Comparison of ENCODE assay signal across 19 cellular contexts in the genomic region with DNA sequence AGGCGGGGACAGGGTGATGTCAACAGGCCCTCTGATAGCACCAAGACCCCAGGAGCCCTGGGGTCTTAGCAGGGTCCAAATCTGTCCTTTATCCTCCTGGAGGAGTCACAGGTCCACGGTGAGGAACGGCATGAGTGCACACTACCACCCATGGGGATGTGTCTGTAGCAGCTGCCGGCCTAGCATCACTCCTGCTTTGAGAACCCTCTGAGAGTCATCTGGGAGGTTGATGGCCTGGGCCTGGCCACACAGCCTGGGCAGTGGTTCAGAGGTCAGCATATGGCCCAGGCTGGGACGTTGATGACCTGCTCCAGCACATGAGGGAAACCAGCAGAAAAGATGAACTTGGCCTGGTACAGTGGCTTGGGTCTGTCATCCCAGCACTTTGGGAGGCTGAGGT. TPM values are rescaled to one million over a fixed set of nuclear protein-coding genes. Genes with fewer than 3 reads are reported as not detected.
DNase-seq lines count a peak whose midpoint lies in the region; ATAC-seq and TF ChIP-seq lines count a peak whose summit lies in the region.
"Had no signal": no experiment of that assay in that cellular context is flagged by ENCODE, and none has a peak within 500 bp of the region (broad histone marks: within the 10 kb centered on the region; RNA-seq: fewer than 3 reads in every experiment).

No MANE protein-coding gene starts in this region.

- H3K9me3 Mint-ChIP-seq in CD4-positive, alpha-beta T cell = no peaks in the 10 kb centered on the region
- H3K9me3 Mint-ChIP-seq in CD8-positive, alpha-beta memory T cell = no peaks in the 10 kb centered on the region
- no peaks in the 10 kb centered on the region for H3K9me3 Mint-ChIP-seq in nephron
- H3K9me3 Mint-ChIP-seq in activated T-cell treated with anti-CD3 and anti-CD28 coated beads, Interleukin-2, amount 50 U/mL, for 4 hours = no peaks in the 10 kb centered on the region
- H3K9me3 Mint-ChIP-seq: CD4-positive, alpha-beta memory T cell; IgD-negative memory B cell had no signal

- 83 to 97% methylated on average over 4 to 5 of the region's 5 CpGs for WGBS in tibial nerve, 2 donors

- no peak overlapping the region for H3K4me3 ChIP-seq in CD8-positive, alpha-beta memory T cell (ENCODE audit: low read length)
- H3K4me3 ChIP-seq in osteoblast (ENCODE audit: insufficient read depth, low read length) (no peak overlapping the region), tibial nerve (no peak overlapping the region), H7 (ENCODE audit: insufficient read depth, low read depth, low read length) (no peak overlapping the region)

- no peak overlapping the region for H3K27ac Mint-ChIP-seq in CD4-positive, alpha-beta T cell
- no peak overlapping the region for H3K27ac Mint-ChIP-seq in CD8-positive, alpha-beta memory T cell
- no peak overlapping the region for H3K27ac Mint-ChIP-seq in nephron
- H3K27ac Mint-ChIP-seq: GM23338, H9, IgD-negative memory B cell had no signal

- no peak overlapping the region for H2AFZ ChIP-seq in osteoblast (ENCODE audit: low read length)
- H2AFZ ChIP-seq: GM23338 had no signal

- ATAC-seq in CD4-positive, alpha-beta T cell (ENCODE audit: poor library complexity) = no peak
- ATAC-seq in activated T-cell treated with anti-CD3 and anti-CD28 coated beads, Interleukin-2, amount 50 U/mL, for 4 hours = no peak
- ATAC-seq: GM23338, HepG2 had no signal

- peaks cover 56% of the 10 kb centered on the region for H3K27me3 Mint-ChIP-seq in CD4-positive, alpha-beta T cell
- H3K27me3 Mint-ChIP-seq in CD8-positive, alpha-beta memory T cell = peaks cover 41 to 43% of the 10 kb centered on the region in 2 donors
- peaks cover 47% of the 10 kb centered on the region for H3K27me3 Mint-ChIP-seq in nephron (ENCODE audit: low read depth)
- H3K27me3 Mint-ChIP-seq in activated T-cell treated with anti-CD3 and anti-CD28 coated beads, Interleukin-2, amount 50 U/mL, for 4 hours (ENCODE audit: low read depth) = peaks cover 55% of the 10 kb centered on the region

- intact Hi-C loops in CD4-positive, alpha-beta T cell (cut with DNase I, micrococcal nuclease) = no loop called here

- peaks cover 18% of the 10 kb centered on the region for H4K20me1 ChIP-seq in osteoblast (ENCODE audit: insufficient read depth, low read length)

- DNase-seq in CD4-positive, alpha-beta T cell = no peak
- no peak for DNase-seq in CD8-positive, alpha-beta memory T cell
- peak; percentile 51 for DNase-seq in osteoblast (ENCODE audit: insufficient read length, low spot score, missing footprints)
- DNase-seq in tibial nerve (ENCODE audit: low spot score in 2 of 2) = no peak
- DNase-seq in activated T-cell treated with anti-CD3 and anti-CD28 coated beads, Interleukin-2, amount 50 U/mL, for 4 hours = no peak
- DNase-seq in H7 = no peak
- DNase-seq: ACHN; Caco-2; CD4-positive, alpha-beta memory T cell; DMS153; DMS79; GDM1; H9; KBM-7 had no signal

- no peak overlapping the region for H3K4me2 ChIP-seq in osteoblast (ENCODE audit: insufficient read depth, low read length)

- H3K79me2 ChIP-seq in osteoblast (ENCODE audit: insufficient read depth, low read length) = peaks cover 30% of the 10 kb centered on the region

- POLR2A ChIA-PET in CD4-positive, alpha-beta T cell (lab: Charles Lee) = no interaction called here
- POLR2A ChIA-PET in CD8-positive, alpha-beta memory T cell (lab: Charles Lee) = no interaction called here

- no peak for TF ChIP-seq EP300 in tibial nerve (IDR thresholded peaks at IDR 0.05)

- no peaks in the 10 kb centered on the region for H3K9me3 ChIP-seq in CD4-positive, alpha-beta T cell (ENCODE audit: control insufficient read depth, low read length)
- no peaks in the 10 kb centered on the region for H3K9me3 ChIP-seq in CD8-positive, alpha-beta memory T cell (ENCODE audit: low read length)
- H3K9me3 ChIP-seq in osteoblast (ENCODE audit: low read depth, low read length) (no peaks in the 10 kb centered on the region), tibial nerve (peaks cover 0 to 4% (median 0%) of the 10 kb centered on the region in 4 donors)
- H3K9me3 ChIP-seq: Caco-2 had no signal

- no peaks in the 10 kb centered on the region for H3K36me3 Mint-ChIP-seq in CD4-positive, alpha-beta T cell (ENCODE audit: low read depth)
- peaks cover 0 to 2% (median 0%) of the 10 kb centered on the region in 3 donors for H3K36me3 Mint-ChIP-seq in CD8-positive, alpha-beta memory T cell
- H3K36me3 Mint-ChIP-seq in nephron (ENCODE audit: low read depth) = no peaks in the 10 kb centered on the region
- no peaks in the 10 kb centered on the region for H3K36me3 Mint-ChIP-seq in activated T-cell treated with anti-CD3 and anti-CD28 coated beads, Interleukin-2, amount 50 U/mL, for 4 hours (ENCODE audit: insufficient read depth)
- H3K36me3 Mint-ChIP-seq: CD4-positive, alpha-beta memory T cell had no signal

- CTCF ChIA-PET in CD4-positive, alpha-beta T cell (lab: Charles Lee) = no interaction called here
- CTCF ChIA-PET in CD8-positive, alpha-beta memory T cell (lab: Charles Lee) = no interaction called here

- no peak overlapping the region for H3K27ac ChIP-seq in CD4-positive, alpha-beta T cell (ENCODE audit: low read depth, low read length)
- H3K27ac ChIP-seq in CD8-positive, alpha-beta memory T cell (ENCODE audit: low read depth, low read length) = no peak overlapping the region
- H3K27ac ChIP-seq in osteoblast (ENCODE audit: low read depth, low read length) (no peak overlapping the region), tibial nerve (no peak overlapping the region)
- H3K27ac ChIP-seq: C4-2B had no signal

- no peak for TF ChIP-seq CTCF in CD4-positive, alpha-beta T cell (IDR thresholded peaks at IDR 0.05)
- TF ChIP-seq CTCF in nephron (IDR thresholded peaks at IDR 0.05; ENCODE audit: unreplicated experiment in 3 of 3) (no peak), osteoblast (IDR thresholded peaks at IDR 0.05; ENCODE audit: extremely low read depth, low read depth, low read length) (no peak), tibial nerve (IDR thresholded peaks at IDR 0.05) (no peak)

- H3K4me1 ChIP-seq in CD8-positive, alpha-beta memory T cell (ENCODE audit: insufficient read depth, low read length) = peaks cover 7% of the 10 kb centered on the region
- H3K4me1 ChIP-seq in osteoblast (ENCODE audit: insufficient read depth, low read length) (peaks cover 16% of the 10 kb centered on the region), tibial nerve (peaks cover 0 to 41% (median 4%) of the 10 kb centered on the region in 4 donors)

- H3K36me3 ChIP-seq in CD8-positive, alpha-beta memory T cell (ENCODE audit: insufficient read depth, low read length) = no peaks in the 10 kb centered on the region
- H3K36me3 ChIP-seq in osteoblast (ENCODE audit: insufficient read depth, low read length) (peaks cover 10% of the 10 kb centered on the region), tibial nerve (no peaks in the 10 kb centered on the region), H7 (replicated peaks; ENCODE audit: control insufficient read depth, insufficient read depth, low read length) (peaks cover 5% of the 10 kb centered on the region)

- H3K27me3 ChIP-seq in CD4-positive, alpha-beta T cell (ENCODE audit: control insufficient read depth, insufficient read depth, low read length) = peaks cover 45% of the 10 kb centered on the region
- H3K27me3 ChIP-seq in CD8-positive, alpha-beta memory T cell (ENCODE audit: insufficient read depth, low read length, poor library complexity, severe bottlenecking) = peaks cover 26% of the 10 kb centered on the region
- H3K27me3 ChIP-seq in osteoblast (ENCODE audit: insufficient read depth, low read length) (peaks cover 2% of the 10 kb centered on the region), tibial nerve (peaks cover 0 to 6% of the 10 kb centered on the region in 2 donors), H7 (ENCODE audit: control insufficient read depth, insufficient read depth, low read length) (peaks cover 21% of the 10 kb centered on the region)

- H3K4me1 Mint-ChIP-seq in CD4-positive, alpha-beta T cell (ENCODE audit: low read depth) = peaks cover 7% of the 10 kb centered on the region
- peaks cover 7 to 14% (median 10%) of the 10 kb centered on the region in 3 donors for H3K4me1 Mint-ChIP-seq in CD8-positive, alpha-beta memory T cell
- H3K4me1 Mint-ChIP-seq in nephron = peaks cover 28% of the 10 kb centered on the region
- H3K4me1 Mint-ChIP-seq in activated T-cell treated with anti-CD3 and anti-CD28 coated beads, Interleukin-2, amount 50 U/mL, for 4 hours (ENCODE audit: low read depth) = peaks cover 5% of the 10 kb centered on the region

- peak overlapping the region; percentile 60 for H3K4me3 Mint-ChIP-seq in CD4-positive, alpha-beta T cell
- H3K4me3 Mint-ChIP-seq in CD8-positive, alpha-beta memory T cell = peak overlapping the region in 4 of 7 donors; percentile 19 to 78 (median 59)
- H3K4me3 Mint-ChIP-seq in nephron = peak overlapping the region in 2 of 3 experiments; percentile 24 to 89
- no peak overlapping the region for H3K4me3 Mint-ChIP-seq in activated T-cell treated with anti-CD3 and anti-CD28 coated beads, Interleukin-2, amount 50 U/mL, for 4 hours

- no peak for TF ChIP-seq POLR2A in tibial nerve (IDR thresholded peaks at IDR 0.05)

RNA-seq across cellular contexts. Expression of a gene that starts 1.8 kb away (rescaled TPM):
- total RNA-seq in CD4-positive, alpha-beta T cell = 1 to 10 TPM; 1.1 to 1.5 TPM
- total RNA-seq in CD8-positive, alpha-beta memory T cell = 1 to 10 TPM; 1.7 to 1.9 TPM
- polyA plus RNA-seq in CD8-positive, alpha-beta memory T cell = 0.41 TPM
- total RNA-seq in osteoblast (30.4 and 39.5 TPM in 2 replicates), tibial nerve (10 to 100 TPM; 36.1 to 64.5 (median 49.2) TPM)
- under 1 TPM; 0.30 to 0.48 (median 0.34) TPM for total RNA-seq in activated T-cell treated with anti-CD3 and anti-CD28 coated beads, Interleukin-2, amount 50 U/mL, for 4 hours
- total RNA-seq in H7 (2014; rRNA removed; shearing (Covaris generic)) = 91.6 and 125 TPM in 2 replicates

Comparison
In these comparisons a context has a peak if more than half of its experiments do, and no peak if none do; other contexts are left out.
1. RNA of a gene that starts 1.8 kb away (total RNA-seq): 91.6 to 125 TPM in H7, 36.1 to 64.5 TPM in tibial nerve and 30.4 to 39.5 TPM in osteoblast; 1.7 to 1.9 TPM in CD8-positive, alpha-beta memory T cell, 1.1 to 1.5 TPM in CD4-positive, alpha-beta T cell and 0.30 to 0.48 TPM in activated T-cell treated with anti-CD3 and anti-CD28 coated beads, Interleukin-2, amount 50 U/mL, for 4 hours; every median in the first group is over 10 times any median in the second.